In genomic region chr20:11484479-11484878, GRCh38 we compare ENCODE assay signal across 25 cellular contexts.
"Had no signal": no experiment of that assay in that cellular context is flagged by ENCODE, and none has a peak within 500 bp of the region (broad histone marks: within the 10 kb centered on the region; RNA-seq: fewer than 3 reads in every experiment).

No MANE protein-coding gene starts in this region.

- H3K4me1 ChIP-seq: neural progenitor cell, parathyroid adenoma, psoas muscle, right lobe of liver, stomach, thyroid gland, tibial nerve, upper lobe of left lung had no signal

- H3K36me3 ChIP-seq: neural progenitor cell, ovary, right lobe of liver, sigmoid colon, stomach, thoracic aorta, thyroid gland, tibial nerve, upper lobe of left lung, vagina had no signal

- H3K27ac ChIP-seq: neural progenitor cell, ovary, parathyroid adenoma, psoas muscle, right lobe of liver, sigmoid colon, stomach, thoracic aorta, thyroid gland, tibial nerve, upper lobe of left lung, vagina had no signal

- H3K27me3 ChIP-seq: neural progenitor cell, ovary, right lobe of liver, sigmoid colon, stomach, thyroid gland, tibial nerve, upper lobe of left lung, vagina had no signal

- ATAC-seq: natural killer cell; psoas muscle; right cardiac atrium; right lobe of liver; stimulated activated effector memory CD8-positive, alpha-beta T cell treated with anti-CD3 and anti-CD28 coated beads, Interleukin-12 subunit alpha, Interleukin-12 subunit beta, amount 100 ng/mL, for 72 hours; stimulated activated naive B cell treated with anti-CD40 and anti-IgM and Interleukin-4, amounts not matched to agents 10 μg/mL and 1 μg/mL and 100 μg/mL, for 72 hours had no signal

- H3K9me3 ChIP-seq: ovary, psoas muscle, right lobe of liver, sigmoid colon, stomach, thoracic aorta, thyroid gland, tibial nerve, upper lobe of left lung, vagina had no signal

- H3K4me3 ChIP-seq: neural progenitor cell, ovary, psoas muscle, right lobe of liver, sigmoid colon, stomach, thoracic aorta, thyroid gland, tibial nerve, upper lobe of left lung, vagina had no signal

- DNase-seq: natural killer cell; occipital lobe; ovary; posterior cingulate gyrus; psoas muscle; right cardiac atrium; right lobe of liver; sigmoid colon; small intestine; stimulated activated CD4-positive, alpha-beta T cell treated with anti-CD3 and anti-CD28 coated beads, Interleukin-15, amount 100 ng/mL, for 24 hours; stimulated activated CD4-positive, alpha-beta T cell treated with anti-CD3 and anti-CD28 coated beads, Interleukin-2, amount 100 ng/mL, for 24 hours; stimulated activated CD4-positive, alpha-beta T cell treated with anti-CD3 and anti-CD28 coated beads, Interleukin-2, amount 100 ng/mL, for 48 hours; stimulated activated CD4-positive, alpha-beta T cell treated with anti-CD3 and anti-CD28 coated beads, Interleukin-4, amount 100 ng/mL, for 24 hours; stimulated activated naive B cell treated with anti-CD40 and anti-IgM and Interleukin-4, amounts not matched to agents 10 μg/mL and 1 μg/mL and 100 μg/mL, for 72 hours; stimulated activated naive CD4-positive, alpha-beta T cell treated with Interleukin-2 at 50 U/mL for 16 hours; stomach; thyroid gland; trophoblast cell; upper lobe of left lung had no signal
